In the genomic region with DNA sequence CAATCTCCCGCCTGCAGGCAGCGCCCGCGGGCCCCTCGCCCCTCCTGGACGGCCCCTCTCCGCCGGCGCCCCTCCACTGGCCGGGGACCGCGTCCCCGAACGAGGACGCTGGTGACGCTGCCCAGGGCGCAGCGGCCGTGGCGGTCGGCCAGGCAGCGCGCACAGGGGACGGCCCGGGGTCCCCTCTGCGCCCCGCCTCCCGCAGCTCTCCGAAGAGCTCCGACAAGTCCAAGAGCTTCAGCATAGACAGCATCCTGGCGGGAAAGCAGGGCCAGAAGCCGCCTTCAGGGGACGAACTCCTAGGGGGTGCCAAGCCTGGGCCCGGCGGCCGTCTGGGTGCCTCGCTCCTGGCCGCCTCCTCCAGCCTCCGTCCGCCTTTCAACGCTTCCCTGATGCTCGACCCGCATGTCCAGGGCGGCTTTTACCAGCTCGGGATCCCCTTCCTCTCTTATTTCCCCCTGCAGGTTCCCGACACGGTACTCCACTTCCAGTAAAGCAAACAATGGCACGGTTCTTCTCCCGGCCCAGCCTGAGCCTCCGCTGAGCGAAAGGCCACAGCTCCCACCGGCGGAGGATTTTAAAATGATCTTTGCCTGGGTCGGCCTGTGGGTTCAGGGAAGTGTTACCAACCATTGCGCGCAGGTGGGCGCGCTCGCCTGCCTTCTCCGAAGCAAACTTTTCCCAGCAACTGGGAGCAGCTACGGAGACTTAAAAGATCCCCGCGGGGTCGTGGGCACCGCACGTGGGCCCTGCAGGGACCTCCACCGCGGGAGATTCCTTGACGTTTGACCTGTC, we compare ENCODE assay signal across 11 cellular contexts. TPM values are rescaled to one million over a fixed set of nuclear protein-coding genes. Genes with fewer than 3 reads are reported as not detected.
A peak's percentile ranks its signal among the peaks of the same experiment; 100 is the strongest.
DNase-seq lines count a peak whose midpoint lies in the region; ATAC-seq, FAIRE-seq and TF ChIP-seq lines count a peak whose summit lies in the region.
"Had no signal": no experiment of that assay in that cellular context is flagged by ENCODE, and none has a peak within 500 bp of the region (broad histone marks: within the 10 kb centered on the region; RNA-seq: fewer than 3 reads in every experiment).

No MANE protein-coding gene starts in this region.

- TF ChIP-seq POLR2A in H1 (IDR thresholded peaks at IDR 0.05; ENCODE audit: control extremely low read depth in 1 of 2, low read depth in 2 of 2, low read length in 2 of 2): no peak

- H3K79me2 ChIP-seq in H1 (ENCODE audit: control insufficient read depth in 1 of 2, insufficient read depth in 2 of 2, low read length in 2 of 2): no peaks in the 10 kb centered on the region

- no peak overlapping the region for H2BK120ac ChIP-seq in H1 (replicated peaks; ENCODE audit: low read depth, low read length)

- no peak overlapping the region for H3K14ac ChIP-seq in H1 (ENCODE audit: insufficient read length)

- 16 to 17% methylated on average over 58 to 69 of the region's 69 CpGs for WGBS in heart right ventricle, 2 donors
- WGBS in H1 (ENCODE audit: extremely low coverage in 1 of 2, insufficient coverage in 1 of 2, insufficient read length in 1 of 2, insufficient replicate concordance in 2 of 2, low coverage in 1 of 2, low lambda C conversion rate in 2 of 2, missing lambda C conversion rate in 1 of 2), 2 experiments: 4% methylated on average over 47 of the region's 69 CpGs; no CpG with 5 or more reads in 1 of the 2 experiments
- WGBS in mesodermal cell (ENCODE audit: insufficient coverage in 2 of 2), 2 experiments: 11 to 13% methylated on average over 58 to 59 of the region's 69 CpGs
- 8% methylated on average over 69 of the region's 69 CpGs for WGBS in urinary bladder

- H3K36me3 ChIP-seq in heart right ventricle: no peaks in the 10 kb centered on the region
- peaks cover 0 to 10% (median 0%) of the 10 kb centered on the region in 4 experiments; a peak in 1 of 8 replicates for H3K36me3 ChIP-seq in H1 (ENCODE audit: control insufficient read depth in 2 of 4, insufficient read depth in 4 of 4, low read length in 3 of 4)
- H3K36me3 ChIP-seq in mesodermal cell (ENCODE audit: control insufficient read depth, insufficient read depth, low read length): no peaks in the 10 kb centered on the region
- no peaks in the 10 kb centered on the region for H3K36me3 ChIP-seq in urinary bladder (ENCODE audit: insufficient read depth)

- CTCF ChIA-PET in H1 (lab: Charles Lee; ENCODE audit: partially characterized antibody): interaction anchor here (0.8 to 3.5 kb wide), 8 partner anchors 8 to 563 kb away, joined by 3 to 13 read pairs (median 3); no protein-coding TSS in a partner anchor

- H3K9me3 ChIP-seq in heart right ventricle: no peaks in the 10 kb centered on the region
- H3K9me3 ChIP-seq in H1 (ENCODE audit: insufficient read depth in 2 of 2, low read depth in 1 of 2, low read length in 1 of 2): no peaks in the 10 kb centered on the region
- H3K9me3 ChIP-seq in mesodermal cell (ENCODE audit: control insufficient read depth, low read length): no peaks in the 10 kb centered on the region

- intact Hi-C loops in heart right ventricle (cut with DNase I) (loop anchor here in 8 of 10 donors (5.0 to 10.0 kb wide), 9 partner anchors 33 to 483 kb away; no protein-coding TSS in a partner anchor), Right ventricle myocardium inferior (cut with DNase I) (loop anchor here (5.0 kb wide), 1 partner anchor 88 kb away; no protein-coding TSS in a partner anchor)

- H4K20me1 ChIP-seq in H1 (replicated peaks in 1 of 2; ENCODE audit: control insufficient read depth in 1 of 2, insufficient read depth in 2 of 2, low read length in 2 of 2): peaks cover 6 to 11% of the 10 kb centered on the region in 2 experiments

- H2BK15ac ChIP-seq in H1 (ENCODE audit: low read length): no peak overlapping the region

- H3K4ac ChIP-seq in H1 (replicated peaks; ENCODE audit: insufficient read length, low read depth, low read length): no peak overlapping the region

- H4K8ac ChIP-seq in H1 (ENCODE audit: extremely low read depth, insufficient read depth, low read length): peak overlapping the region; percentile 6; the same call in 1 of the 2 replicates

- no peak for FAIRE-seq in H1 (lab: Jason Lieb, UNC)

- no peak overlapping the region for H3K56ac ChIP-seq in H1 (replicated peaks; ENCODE audit: insufficient read length, low read depth, low read length)

- no peak overlapping the region for H2AK5ac ChIP-seq in H1 (ENCODE audit: low read depth, low read length)

- TF ChIP-seq CTCF in heart right ventricle (IDR thresholded peaks at IDR 0.05): no peak
- no peak; a peak in 1 of 4 replicates for TF ChIP-seq CTCF in H1 (IDR thresholded peaks at IDR 0.05; ENCODE audit: control extremely low read depth in 1 of 3, insufficient read depth in 1 of 3, low read depth in 1 of 3, low read length in 3 of 3)

- peak overlapping the region; percentile 53 to 85 (median 74) for H3K27ac ChIP-seq in heart right ventricle
- no peak overlapping the region for H3K27ac ChIP-seq in H1 (ENCODE audit: low read depth, low read length)
- no peak overlapping the region for H3K27ac ChIP-seq in mesodermal cell (ENCODE audit: low read depth, low read length, severe bottlenecking)
- peak overlapping the region; percentile 75 for H3K27ac ChIP-seq in urinary bladder (ENCODE audit: low read depth)
- H3K27ac ChIP-seq: KMS-11 had no signal

- H3K4me1 ChIP-seq in heart right ventricle (peaks cover 0 to 64% (median 16%) of the 10 kb centered on the region in 9 donors), H1 (replicated peaks in 1 of 4; ENCODE audit: control insufficient read depth in 3 of 4, insufficient read depth in 4 of 4, low read length in 3 of 4) (peaks cover 8 to 37% (median 20%) of the 10 kb centered on the region in 4 experiments), mesodermal cell (ENCODE audit: control insufficient read depth, insufficient read depth, low read length, poor library complexity, severe bottlenecking) (peaks cover 46% of the 10 kb centered on the region), urinary bladder (ENCODE audit: insufficient read depth) (no peaks in the 10 kb centered on the region)

- no peak overlapping the region for H4K91ac ChIP-seq in H1 (replicated peaks; ENCODE audit: insufficient read length, low read length)

- no peak overlapping the region for H4K5ac ChIP-seq in H1 (ENCODE audit: insufficient read length, low read depth, low read length)

- peak in 1 of 2 donors; percentile 51 for DNase-seq in heart right ventricle
- no peak for DNase-seq in Right ventricle myocardium inferior (ENCODE audit: missing footprints)
- DNase-seq in H1 (ENCODE audit: low read depth in 1 of 2, low spot score in 2 of 2): peak in 1 of 2 experiments; percentile 56
- DNase-seq in medulla oblongata (ENCODE audit: extremely low spot score): no peak
- no peak for DNase-seq in LoVo (ENCODE audit: low spot score)
- DNase-seq: occipital lobe had no signal

- POLR2A ChIA-PET in H1 (lab: Charles Lee; ENCODE audit: partially characterized antibody): no interaction called here

- peak in 1 of 8 donors; percentile 9 for ATAC-seq in heart right ventricle
- ATAC-seq in Right ventricle myocardium inferior: no peak
- ATAC-seq in GM18909 (IDR thresholded peaks at IDR 0.05; ENCODE audit: poor library complexity, unreplicated experiment): no peak

- H3K23ac ChIP-seq in H1 (ENCODE audit: insufficient read length): no peak overlapping the region

- H3K23me2 ChIP-seq in H1 (ENCODE audit: low read depth, low read length): peaks cover 11% of the 10 kb centered on the region; the same call in 1 of the 2 replicates

- peaks cover 7 to 87% (median 77%) of the 10 kb centered on the region in 7 donors for H3K27me3 ChIP-seq in heart right ventricle
- H3K27me3 ChIP-seq in H1 (replicated peaks in 1 of 4; ENCODE audit: control insufficient read depth in 3 of 4, extremely low read depth in 1 of 4, insufficient read depth in 3 of 4, low read length in 3 of 4): peaks cover 62 to 83% (median 73%) of the 10 kb centered on the region in 4 experiments

- no peaks in the 10 kb centered on the region for H3K79me1 ChIP-seq in H1 (ENCODE audit: low read depth, low read length)

- no peak overlapping the region for H2BK20ac ChIP-seq in H1 (ENCODE audit: low read length)

- no peak overlapping the region for H2AFZ ChIP-seq in H1 (ENCODE audit: low read length)

- TF ChIP-seq RAD21 in H1 (IDR thresholded peaks at IDR 0.05 in 1 of 2, conservative IDR thresholded peaks at IDR 0.05 in 1 of 2; ENCODE audit: low read depth in 2 of 2, low read length in 2 of 2): no peak

- H3K4me3 ChIP-seq in heart right ventricle (peak overlapping the region in 9 of 10 donors; percentile 15 to 47 (median 32)), H1 (ENCODE audit: extremely low read depth in 1 of 4, insufficient read depth in 2 of 4, low read depth in 3 of 4, low read length in 4 of 4) (peak overlapping the region; percentile 16 to 66 (median 32); a peak in 7 of 8 replicates), mesodermal cell (ENCODE audit: extremely low read depth, insufficient read depth, low read length, poor library complexity, severe bottlenecking) (peak overlapping the region; percentile 58), urinary bladder (ENCODE audit: low read depth, low read length) (peak overlapping the region; percentile 60)

- no peak overlapping the region for H3K9ac ChIP-seq in H1 (replicated peaks in 1 of 4; ENCODE audit: extremely low read depth in 1 of 4, low read depth in 3 of 4, low read length in 3 of 4)
- H3K9ac ChIP-seq: KMS-11 had no signal

- no peak for TF ChIP-seq EP300 in H1 (IDR thresholded peaks at IDR 0.05; ENCODE audit: borderline replicate concordance in 1 of 2, low read depth in 2 of 2, low read length in 2 of 2)

- 0 out of 2 replicates have a peak overlapping the region, but pooled peaks have one; percentile 27 for H2BK12ac ChIP-seq in H1 (ENCODE audit: low read depth, low read length)

- H2BK5ac ChIP-seq in H1 (ENCODE audit: low read depth, low read length): no peak overlapping the region

- H3K18ac ChIP-seq in H1 (ENCODE audit: extremely low read depth, low read length): no peak overlapping the region

- H3K4me2 ChIP-seq in H1 (ENCODE audit: insufficient read depth in 1 of 2, low read depth in 2 of 2, low read length in 2 of 2): peak overlapping the region; percentile 83 to 95
- H3K4me2 ChIP-seq: KMS-11 had no signal

RNA-seq across cellular contexts. Expression of gene FOXL1, which starts 1.1 kb away (rescaled TPM):
- 1 to 10 TPM in 3 of 10 donors, under 1 TPM in 7; 0.40 to 1.9 (median 0.84) TPM for total RNA-seq in heart right ventricle
- under 1 TPM; 0.78 to 0.95 TPM for polyA plus RNA-seq in heart right ventricle
- 0.60 TPM for total RNA-seq in Right ventricle myocardium inferior
- 0.29 TPM in 1 of 2 replicates, not detected in the other for total RNA-seq in H1 (2021; fragmentation: NEBNext Ultra II Directional; extraction: Animal tissue kit (Norgen Biotek cat#: 25700))
- 0.03 and 0.09 TPM in 2 replicates for polyA plus RNA-seq in H1 (2011; rRNA removed)
- polyA plus RNA-seq in H1 (2011; cell fraction: cytosol; rRNA removed): 0.05 TPM
- 0.03 TPM for polyA plus RNA-seq in H1 (2011; cell fraction: nucleus; rRNA removed)
- 0.12 TPM in 1 of 4 replicates, not detected in the others for polyA plus RNA-seq in H1 (2012, experiment 1 of 2)
- polyA plus RNA-seq in H1 (2012, experiment 2 of 2): not detected
- polyA plus RNA-seq in H1 (2013, experiment 1 of 2): 0.22 TPM
- polyA plus RNA-seq in H1 (2013, experiment 2 of 2): 0.17 TPM
- polyA minus RNA-seq in H1 (2011; rRNA and poly(A)+ RNA removed): not detected in 2 replicates
- polyA minus RNA-seq in H1 (2011; cell fraction: cytosol; rRNA and poly(A)+ RNA removed): 0.37 TPM
- 0.40 TPM for polyA minus RNA-seq in H1 (2011; cell fraction: nucleus; rRNA and poly(A)+ RNA removed)
- 3.8 TPM for polyA plus RNA-seq in mesodermal cell (2013, experiment 1 of 2)
- 2.6 TPM for polyA plus RNA-seq in mesodermal cell (2013, experiment 2 of 2)
- total RNA-seq in urinary bladder: 7.8 TPM
- polyA plus RNA-seq in urinary bladder: 9.5 TPM
- total RNA-seq: SK-MEL-5 had no signal

RNA-seq across cellular contexts. Expression of gene FOXC2, which starts 12.8 kb away (rescaled TPM):
- 1 to 10 TPM in 8 of 10 donors, under 1 TPM in 2; 0.66 to 2.2 (median 1.9) TPM for total RNA-seq in heart right ventricle
- polyA plus RNA-seq in heart right ventricle: 1 to 10 TPM; 1.2 to 1.3 TPM
- 1.4 TPM for total RNA-seq in Right ventricle myocardium inferior
- total RNA-seq in H1 (2021; fragmentation: NEBNext Ultra II Directional; extraction: Animal tissue kit (Norgen Biotek cat#: 25700)): 0.09 and 0.11 TPM in 2 replicates
- not detected in 2 replicates for polyA plus RNA-seq in H1 (2011; rRNA removed)
- polyA plus RNA-seq in H1 (2011; cell fraction: cytosol; rRNA removed): not detected
- not detected for polyA plus RNA-seq in H1 (2011; cell fraction: nucleus; rRNA removed)
- polyA plus RNA-seq in H1 (2012, experiment 1 of 2): 0.08 TPM in 1 of 4 replicates, not detected in the others
- polyA plus RNA-seq in H1 (2012, experiment 2 of 2): 0.12 TPM
- polyA plus RNA-seq in H1 (2013, experiment 1 of 2): 0.34 TPM
- 0.22 TPM for polyA plus RNA-seq in H1 (2013, experiment 2 of 2)
- polyA minus RNA-seq in H1 (2011; rRNA and poly(A)+ RNA removed): not detected in 2 replicates
- not detected for polyA minus RNA-seq in H1 (2011; cell fraction: cytosol; rRNA and poly(A)+ RNA removed)
- not detected for polyA minus RNA-seq in H1 (2011; cell fraction: nucleus; rRNA and poly(A)+ RNA removed)
- 12.3 TPM for polyA plus RNA-seq in mesodermal cell (2013, experiment 1 of 2)
- 9.1 TPM for polyA plus RNA-seq in mesodermal cell (2013, experiment 2 of 2)
- total RNA-seq in urinary bladder: 0.58 TPM
- polyA plus RNA-seq in urinary bladder: 0.73 TPM
- total RNA-seq: SK-MEL-5 had no signal

RNA-seq across cellular contexts. Expression of gene MTHFSD, which starts 24.4 kb away (rescaled TPM):
- 10 to 100 TPM in 8 of 10 donors, 1 to 10 TPM in 2; 8.9 to 13.1 (median 11.4) TPM for total RNA-seq in heart right ventricle
- 10 to 100 TPM in 1 of 2 donors, 1 to 10 TPM in 1; 5.1 to 11.3 TPM for polyA plus RNA-seq in heart right ventricle
- 10.0 TPM for total RNA-seq in Right ventricle myocardium inferior
- 9.8 and 10.8 TPM in 2 replicates for total RNA-seq in H1 (2021; fragmentation: NEBNext Ultra II Directional; extraction: Animal tissue kit (Norgen Biotek cat#: 25700))
- 7.1 and 11.0 TPM in 2 replicates for polyA plus RNA-seq in H1 (2011; rRNA removed)
- 11.7 TPM for polyA plus RNA-seq in H1 (2011; cell fraction: cytosol; rRNA removed)
- polyA plus RNA-seq in H1 (2011; cell fraction: nucleus; rRNA removed): 29.4 TPM
- polyA plus RNA-seq in H1 (2012, experiment 1 of 2): 6.1 to 7.9 TPM (median 6.5 TPM) in 4 replicates
- 3.8 TPM for polyA plus RNA-seq in H1 (2012, experiment 2 of 2)
- 7.4 TPM for polyA plus RNA-seq in H1 (2013, experiment 1 of 2)
- 6.7 TPM for polyA plus RNA-seq in H1 (2013, experiment 2 of 2)
- 16.0 and 19.1 TPM in 2 replicates for polyA minus RNA-seq in H1 (2011; rRNA and poly(A)+ RNA removed)
- 10.1 TPM for polyA minus RNA-seq in H1 (2011; cell fraction: cytosol; rRNA and poly(A)+ RNA removed)
- polyA minus RNA-seq in H1 (2011; cell fraction: nucleus; rRNA and poly(A)+ RNA removed): 36.2 TPM
- 19.2 TPM for polyA plus RNA-seq in mesodermal cell (2013, experiment 1 of 2)
- polyA plus RNA-seq in mesodermal cell (2013, experiment 2 of 2): 17.6 TPM
- 20.7 TPM for total RNA-seq in urinary bladder
- 12.0 TPM for polyA plus RNA-seq in urinary bladder

Comparison
In these comparisons a context has a peak if more than half of its experiments do, and no peak if none do; other contexts are left out.
1. H3K27ac ChIP-seq: peak in heart right ventricle (10 of 10) and urinary bladder (single experiment); none in H1 (single experiment) and mesodermal cell (single experiment).
2. Peak in every context shown above with its lines, with median percentiles within 50 percentile points of each other: H3K4me3 ChIP-seq.